In the genomic region with DNA sequence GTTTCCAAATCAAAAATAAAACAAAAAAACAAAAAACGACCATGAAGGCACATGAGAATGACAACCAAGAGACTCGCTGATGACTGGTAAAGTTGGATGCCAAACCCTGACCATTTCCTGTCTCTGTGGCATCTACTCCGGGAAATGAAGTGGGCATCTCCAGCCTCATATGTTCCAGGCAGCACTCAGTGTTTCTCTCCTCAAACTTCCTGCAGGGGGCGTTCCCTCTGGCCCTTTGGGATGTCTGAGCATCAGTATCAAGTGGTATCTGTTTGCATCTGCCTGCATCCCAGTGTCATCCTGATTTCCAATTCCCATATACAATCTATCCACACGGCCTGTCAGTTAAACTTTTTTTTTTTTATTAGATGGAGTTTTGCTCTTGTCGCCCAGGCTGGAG, we compare ENCODE assay signal across 11 cellular contexts. TPM values are rescaled to one million over a fixed set of nuclear protein-coding genes. Genes with fewer than 3 reads are reported as not detected.
DNase-seq lines count a peak whose midpoint lies in the region; ATAC-seq and TF ChIP-seq lines count a peak whose summit lies in the region.
"Had no signal": no experiment of that assay in that cellular context is flagged by ENCODE, and none has a peak within 500 bp of the region (broad histone marks: within the 10 kb centered on the region; RNA-seq: fewer than 3 reads in every experiment).

No MANE protein-coding gene starts in this region.

- H3K27me3 ChIP-seq in Karpas-422 (ENCODE audit: low read length): no peaks in the 10 kb centered on the region
- peaks cover 6% of the 10 kb centered on the region for H3K27me3 ChIP-seq in osteoblast (ENCODE audit: insufficient read depth, low read length)

- peak; percentile 44 for TF ChIP-seq CTCF in osteoblast (IDR thresholded peaks at IDR 0.05; ENCODE audit: extremely low read depth, low read depth, low read length)

- intact Hi-C loops in activated CD4-positive, alpha-beta T cell treated with anti-CD3 and anti-CD28 coated beads, Interleukin-2, amount 10 ng/mL, durations not matched to agents 24 days and 14 days (cut with micrococcal nuclease): no loop called here

- H3K9me3 ChIP-seq in Karpas-422 (ENCODE audit: low read length) (no peaks in the 10 kb centered on the region), osteoblast (ENCODE audit: low read depth, low read length) (no peaks in the 10 kb centered on the region)

- no peak overlapping the region for H3K4me3 Mint-ChIP-seq in activated CD4-positive, alpha-beta T cell treated with anti-CD3 and anti-CD28 coated beads, Interleukin-2, amount 10 ng/mL, durations not matched to agents 24 days and 14 days
- H3K4me3 Mint-ChIP-seq in activated naive CD8-positive, alpha-beta T cell treated with anti-CD3 and anti-CD28 coated beads, Interleukin-2, amount 50 U/mL, for 24 hours: no peak overlapping the region
- H3K4me3 Mint-ChIP-seq: CD4-positive, CD25-positive, alpha-beta regulatory T cell had no signal

- peak; percentile 35 for DNase-seq in activated CD4-positive, alpha-beta T cell treated with anti-CD3 and anti-CD28 coated beads for 48 hours
- DNase-seq in activated CD4-positive, alpha-beta T cell treated with anti-CD3 and anti-CD28 coated beads, Interleukin-2, amount 10 ng/mL, durations not matched to agents 24 days and 14 days: no peak
- DNase-seq in Karpas-422: peak; percentile 65
- peak; percentile 30 for DNase-seq in activated naive CD8-positive, alpha-beta T cell treated with anti-CD3 and anti-CD28 coated beads, Interleukin-2, amount 50 U/mL, for 24 hours
- DNase-seq in osteoblast (ENCODE audit: insufficient read length, low spot score, missing footprints): peak; percentile 3
- DNase-seq in AML-193 (lab: John Stamatoyannopoulos, UW): no peak
- DNase-seq: NCI-H446 treated with DMSO at 0.1 percent for 48 hours had no signal

- H3K79me2 ChIP-seq in Karpas-422 (ENCODE audit: low read length) (no peaks in the 10 kb centered on the region), osteoblast (ENCODE audit: insufficient read depth, low read length) (no peaks in the 10 kb centered on the region)

- H4K20me1 ChIP-seq in Karpas-422 (ENCODE audit: insufficient read depth, low read depth, low read length) (no peaks in the 10 kb centered on the region), osteoblast (ENCODE audit: insufficient read depth, low read length) (no peaks in the 10 kb centered on the region)

- H3K4me3 ChIP-seq in Karpas-422 (ENCODE audit: low read length): no peak overlapping the region
- no peak overlapping the region for H3K4me3 ChIP-seq in osteoblast (ENCODE audit: insufficient read depth, low read length)

- peaks cover 7% of the 10 kb centered on the region for H3K4me1 ChIP-seq in Karpas-422 (ENCODE audit: low read length)
- no peaks in the 10 kb centered on the region for H3K4me1 ChIP-seq in osteoblast (ENCODE audit: insufficient read depth, low read length)

- H2AFZ ChIP-seq in Karpas-422 (ENCODE audit: low read length): no peak overlapping the region
- H2AFZ ChIP-seq in osteoblast (ENCODE audit: low read length): no peak overlapping the region

- no peak overlapping the region for H3K4me2 ChIP-seq in Karpas-422 (ENCODE audit: low read depth, low read length, poor library complexity, severe bottlenecking)
- no peak overlapping the region for H3K4me2 ChIP-seq in osteoblast (ENCODE audit: insufficient read depth, low read length)

- H3K27ac ChIP-seq in Karpas-422 (ENCODE audit: low read length) (no peak overlapping the region), osteoblast (ENCODE audit: low read depth, low read length) (no peak overlapping the region)

- peaks cover 9% of the 10 kb centered on the region for H3K4me1 Mint-ChIP-seq in activated CD4-positive, alpha-beta T cell treated with anti-CD3 and anti-CD28 coated beads, Interleukin-2, amount 10 ng/mL, durations not matched to agents 24 days and 14 days
- H3K4me1 Mint-ChIP-seq in activated naive CD8-positive, alpha-beta T cell treated with anti-CD3 and anti-CD28 coated beads, Interleukin-2, amount 50 U/mL, for 24 hours: peaks cover 19% of the 10 kb centered on the region
- H3K4me1 Mint-ChIP-seq: CD4-positive, CD25-positive, alpha-beta regulatory T cell had no signal

- ATAC-seq in activated naive CD8-positive, alpha-beta T cell treated with anti-CD3 and anti-CD28 coated beads, Interleukin-2, amount 50 U/mL, for 24 hours: peak; percentile 57
- ATAC-seq in HG02938 (IDR thresholded peaks at IDR 0.05; ENCODE audit: unreplicated experiment): no peak
- no peak for ATAC-seq in HG03039 (IDR thresholded peaks at IDR 0.05; ENCODE audit: unreplicated experiment)

- no peaks in the 10 kb centered on the region for H3K36me3 ChIP-seq in Karpas-422 (ENCODE audit: insufficient read depth, low read length)
- H3K36me3 ChIP-seq in osteoblast (ENCODE audit: insufficient read depth, low read length): no peaks in the 10 kb centered on the region

- peaks cover 25% of the 10 kb centered on the region for H3K27me3 Mint-ChIP-seq in activated CD4-positive, alpha-beta T cell treated with anti-CD3 and anti-CD28 coated beads, Interleukin-2, amount 10 ng/mL, durations not matched to agents 24 days and 14 days
- peaks cover 25% of the 10 kb centered on the region for H3K27me3 Mint-ChIP-seq in activated naive CD8-positive, alpha-beta T cell treated with anti-CD3 and anti-CD28 coated beads, Interleukin-2, amount 50 U/mL, for 24 hours

- H3K27ac Mint-ChIP-seq in activated CD4-positive, alpha-beta T cell treated with anti-CD3 and anti-CD28 coated beads, Interleukin-2, amount 10 ng/mL, durations not matched to agents 24 days and 14 days: no peak overlapping the region
- no peak overlapping the region for H3K27ac Mint-ChIP-seq in activated naive CD8-positive, alpha-beta T cell treated with anti-CD3 and anti-CD28 coated beads, Interleukin-2, amount 50 U/mL, for 24 hours
- H3K27ac Mint-ChIP-seq: CD4-positive, CD25-positive, alpha-beta regulatory T cell had no signal

- no peaks in the 10 kb centered on the region for H3K36me3 Mint-ChIP-seq in activated CD4-positive, alpha-beta T cell treated with anti-CD3 and anti-CD28 coated beads, Interleukin-2, amount 10 ng/mL, durations not matched to agents 24 days and 14 days (ENCODE audit: low read depth)
- no peaks in the 10 kb centered on the region for H3K36me3 Mint-ChIP-seq in activated naive CD8-positive, alpha-beta T cell treated with anti-CD3 and anti-CD28 coated beads, Interleukin-2, amount 50 U/mL, for 24 hours (ENCODE audit: low read depth)
- H3K36me3 Mint-ChIP-seq: CD4-positive, CD25-positive, alpha-beta regulatory T cell had no signal

- no peaks in the 10 kb centered on the region for H3K9me2 ChIP-seq in Karpas-422 (replicated peaks; ENCODE audit: insufficient read depth, low read length)

- no peaks in the 10 kb centered on the region for H3K9me3 Mint-ChIP-seq in activated CD4-positive, alpha-beta T cell treated with anti-CD3 and anti-CD28 coated beads, Interleukin-2, amount 10 ng/mL, durations not matched to agents 24 days and 14 days
- H3K9me3 Mint-ChIP-seq in activated naive CD8-positive, alpha-beta T cell treated with anti-CD3 and anti-CD28 coated beads, Interleukin-2, amount 50 U/mL, for 24 hours: no peaks in the 10 kb centered on the region
- H3K9me3 Mint-ChIP-seq: CD4-positive, CD25-positive, alpha-beta regulatory T cell had no signal

- H3K9ac ChIP-seq in Karpas-422 (ENCODE audit: low read length): no peak overlapping the region

RNA-seq across cellular contexts. Expression of a gene that starts 9.8 kb away (rescaled TPM):
- 0.98 and 1.5 TPM in 2 replicates for total RNA-seq in activated CD4-positive, alpha-beta T cell treated with anti-CD3 and anti-CD28 coated beads, Interleukin-2, amount 10 ng/mL, durations not matched to agents 24 days and 14 days
- total RNA-seq in Karpas-422 (2014; rRNA removed; shearing (Covaris generic); ENCODE audit: low replicate concordance): not detected in 2 replicates
- under 0.01 TPM in 1 of 2 replicates, not detected in the other for total RNA-seq in osteoblast
- total RNA-seq: CD4-positive, CD25-positive, alpha-beta regulatory T cell had no signal

RNA-seq across cellular contexts. Expression of a gene that starts 20.1 kb away (rescaled TPM):
- total RNA-seq in activated CD4-positive, alpha-beta T cell treated with anti-CD3 and anti-CD28 coated beads, Interleukin-2, amount 10 ng/mL, durations not matched to agents 24 days and 14 days: 0.91 and 0.95 TPM in 2 replicates
- total RNA-seq in Karpas-422 (2014; rRNA removed; shearing (Covaris generic); ENCODE audit: low replicate concordance): not detected in 2 replicates
- not detected in 2 replicates for total RNA-seq in osteoblast
- total RNA-seq: CD4-positive, CD25-positive, alpha-beta regulatory T cell; cerebellum had no signal

RNA-seq across cellular contexts. Expression of a gene that starts 33.0 kb away (rescaled TPM):
- total RNA-seq in activated CD4-positive, alpha-beta T cell treated with anti-CD3 and anti-CD28 coated beads, Interleukin-2, amount 10 ng/mL, durations not matched to agents 24 days and 14 days: not detected in 2 replicates
- total RNA-seq in Karpas-422 (2014; rRNA removed; shearing (Covaris generic); ENCODE audit: low replicate concordance): not detected in 2 replicates
- not detected in 2 replicates for total RNA-seq in osteoblast
- total RNA-seq: CD4-positive, CD25-positive, alpha-beta regulatory T cell; cerebellum had no signal

RNA-seq across cellular contexts. Expression of a gene that starts 53.1 kb away (rescaled TPM):
- 0.09 and 0.16 TPM in 2 replicates for total RNA-seq in activated CD4-positive, alpha-beta T cell treated with anti-CD3 and anti-CD28 coated beads, Interleukin-2, amount 10 ng/mL, durations not matched to agents 24 days and 14 days
- total RNA-seq in Karpas-422 (2014; rRNA removed; shearing (Covaris generic); ENCODE audit: low replicate concordance): not detected in 2 replicates
- total RNA-seq in osteoblast: not detected in 2 replicates
- total RNA-seq: CD4-positive, CD25-positive, alpha-beta regulatory T cell had no signal

RNA-seq across cellular contexts. Expression of a gene that starts 59.7 kb away (rescaled TPM):
- total RNA-seq in activated CD4-positive, alpha-beta T cell treated with anti-CD3 and anti-CD28 coated beads, Interleukin-2, amount 10 ng/mL, durations not matched to agents 24 days and 14 days: 8.5 and 10.2 TPM in 2 replicates
- 8.9 and 17.6 TPM in 2 replicates for total RNA-seq in Karpas-422 (2014; rRNA removed; shearing (Covaris generic); ENCODE audit: low replicate concordance)
- 6.2 and 7.6 TPM in 2 replicates for total RNA-seq in osteoblast

Comparison
In these comparisons a context has a peak if more than half of its experiments do, and no peak if none do; other contexts are left out.
1. DNase-seq: peak in activated CD4-positive, alpha-beta T cell treated with anti-CD3 and anti-CD28 coated beads for 48 hours (single experiment), Karpas-422 (single experiment), activated naive CD8-positive, alpha-beta T cell treated with anti-CD3 and anti-CD28 coated beads, Interleukin-2, amount 50 U/mL, for 24 hours (single experiment) and osteoblast (single experiment); none in activated CD4-positive, alpha-beta T cell treated with anti-CD3 and anti-CD28 coated beads, Interleukin-2, amount 10 ng/mL, durations not matched to agents 24 days and 14 days (single experiment) and AML-193 (0 of 2).